ENCODE assay signal across 21 cellular contexts in genomic region chr2:150325656-150326055, GRCh38.
DNase-seq lines count a peak whose midpoint lies in the region; ATAC-seq and TF ChIP-seq lines count a peak whose summit lies in the region.
"Had no signal": no experiment of that assay in that cellular context is flagged by ENCODE, and none has a peak within 500 bp of the region (broad histone marks: within the 10 kb centered on the region; RNA-seq: fewer than 3 reads in every experiment).

No MANE protein-coding gene starts in this region.

- intact Hi-C loops in upper lobe of right lung (cut with DNase I) = no loop called here

- H3K9me3 ChIP-seq in SK-N-SH (no peaks in the 10 kb centered on the region), smooth muscle cell (replicated peaks; ENCODE audit: low read depth) (no peaks in the 10 kb centered on the region), upper lobe of right lung (no peaks in the 10 kb centered on the region)
- H3K9me3 ChIP-seq: BLaER1, Caco-2, SJSA1 had no signal

- no peaks in the 10 kb centered on the region for H3K4me1 ChIP-seq in ACC112 (ENCODE audit: control insufficient read depth, insufficient read depth, low read length, unreplicated experiment)
- peaks cover 4 to 19% of the 10 kb centered on the region in 2 experiments; a peak in 3 of 4 replicates for H3K4me1 ChIP-seq in SK-N-SH (ENCODE audit: control insufficient read depth in 1 of 2, insufficient read depth in 2 of 2, low read depth in 1 of 2, low read length in 1 of 2)
- H3K4me1 ChIP-seq in smooth muscle cell (ENCODE audit: low read depth) = peaks cover 12% of the 10 kb centered on the region
- H3K4me1 ChIP-seq in upper lobe of right lung = no peaks in the 10 kb centered on the region
- H3K4me1 ChIP-seq: BLaER1, SJSA1 had no signal

- peak overlapping the region; percentile 52 for H2AFZ ChIP-seq in ACC112 (ENCODE audit: low read length, unreplicated experiment)
- peak overlapping the region; percentile 59; the same call in 1 of the 2 replicates for H2AFZ ChIP-seq in SK-N-SH (ENCODE audit: low read depth)
- H2AFZ ChIP-seq in smooth muscle cell (ENCODE audit: low read depth) = peak overlapping the region; percentile 42
- H2AFZ ChIP-seq: GM23248 had no signal

- H3F3A ChIP-seq in SK-N-SH (replicated peaks; ENCODE audit: insufficient read depth) = no peaks in the 10 kb centered on the region
- no peaks in the 10 kb centered on the region for H3F3A ChIP-seq in smooth muscle cell (ENCODE audit: low read depth)

- POLR2A ChIA-PET in SK-N-SH (lab: Yijun Ruan, JAX) = no interaction called here

- H3K9ac ChIP-seq in SK-N-SH (no peak overlapping the region), smooth muscle cell (ENCODE audit: low read depth) (no peak overlapping the region)
- H3K9ac ChIP-seq: BLaER1, GM23248 had no signal

- H3K27ac ChIP-seq in ACC112 (ENCODE audit: low read depth, low read length) = no peak overlapping the region
- H3K27ac ChIP-seq in SK-N-SH (ENCODE audit: low read depth in 2 of 2, low read length in 1 of 2) = peak overlapping the region in 1 of 2 experiments; percentile 39; a peak in 2 of 4 replicates
- H3K27ac ChIP-seq in smooth muscle cell (ENCODE audit: low read depth) = no peak overlapping the region
- H3K27ac ChIP-seq in upper lobe of right lung = no peak overlapping the region
- H3K27ac ChIP-seq: BLaER1, GM23248, SJSA1 had no signal

- 32% methylated on average over 5 of the region's 5 CpGs for WGBS in SK-N-SH (ENCODE audit: low lambda C conversion rate)
- WGBS in smooth muscle cell (ENCODE audit: low lambda C conversion rate) = 74% methylated on average over 5 of the region's 5 CpGs

- no peak for TF ChIP-seq RAD21 in SK-N-SH (IDR thresholded peaks at IDR 0.05; ENCODE audit: low read length)

- TF ChIP-seq CTCF in SK-N-SH (IDR thresholded peaks at IDR 0.05) (no peak), smooth muscle cell (IDR thresholded peaks at IDR 0.05; ENCODE audit: borderline replicate concordance, insufficient read depth, poor library complexity, severe bottlenecking) (no peak), upper lobe of right lung (IDR thresholded peaks at IDR 0.05) (no peak)

- no peaks in the 10 kb centered on the region for H3K79me2 ChIP-seq in ACC112 (ENCODE audit: control insufficient read depth, insufficient read depth, low read length, unreplicated experiment)
- H3K79me2 ChIP-seq in SK-N-SH (ENCODE audit: insufficient read depth) = no peaks in the 10 kb centered on the region
- H3K79me2 ChIP-seq in smooth muscle cell (ENCODE audit: low read depth) = no peaks in the 10 kb centered on the region

- H3K4me3 ChIP-seq in ACC112 (ENCODE audit: low read depth, low read length) (no peak overlapping the region), SK-N-SH (ENCODE audit: low read depth in 2 of 2, low read length in 1 of 2) (no peak overlapping the region), smooth muscle cell (no peak overlapping the region), upper lobe of right lung (no peak overlapping the region)
- H3K4me3 ChIP-seq: BLaER1, GM23248, SJSA1 had no signal

- H3K36me3 ChIP-seq in ACC112 (ENCODE audit: insufficient read depth, low read length) = no peaks in the 10 kb centered on the region
- H3K36me3 ChIP-seq in SK-N-SH (replicated peaks in 1 of 2; ENCODE audit: control insufficient read depth in 1 of 2, insufficient read depth in 2 of 2, low read length in 1 of 2) = no peaks in the 10 kb centered on the region
- no peaks in the 10 kb centered on the region for H3K36me3 ChIP-seq in smooth muscle cell (ENCODE audit: low read depth)
- no peaks in the 10 kb centered on the region for H3K36me3 ChIP-seq in upper lobe of right lung
- H3K36me3 ChIP-seq: BLaER1, SJSA1 had no signal

- no peaks in the 10 kb centered on the region for H3K9me2 ChIP-seq in SK-N-SH

- H3K4me2 ChIP-seq in SK-N-SH (no peak overlapping the region), smooth muscle cell (no peak overlapping the region)
- H3K4me2 ChIP-seq: BLaER1 had no signal

- CTCF ChIA-PET in SK-N-SH (lab: Yijun Ruan, JAX) = no interaction called here

- no peaks in the 10 kb centered on the region for H4K20me1 ChIP-seq in SK-N-SH (ENCODE audit: insufficient read depth)
- no peaks in the 10 kb centered on the region for H4K20me1 ChIP-seq in smooth muscle cell (ENCODE audit: low read depth)
- H4K20me1 ChIP-seq: BLaER1 had no signal

- TF ChIP-seq EP300 in SK-N-SH (IDR thresholded peaks at IDR 0.05; ENCODE audit: borderline replicate concordance in 1 of 2, low read depth in 1 of 2, low read length in 1 of 2) = no peak

- H3K27me3 ChIP-seq in ACC112 (ENCODE audit: insufficient read depth, low read length) (no peaks in the 10 kb centered on the region), SK-N-SH (ENCODE audit: insufficient read depth) (no peaks in the 10 kb centered on the region), smooth muscle cell (ENCODE audit: low read depth) (no peaks in the 10 kb centered on the region), upper lobe of right lung (no peaks in the 10 kb centered on the region)
- H3K27me3 ChIP-seq: BLaER1, SJSA1 had no signal

- DNase-seq in SK-N-SH = no peak
- DNase-seq in fibroblast of peridontal ligament (ENCODE audit: extremely low read depth) = peak; percentile 34
- no peak for DNase-seq in smooth muscle cell (lab: John Stamatoyannopoulos, UW; ENCODE audit: unreplicated experiment)
- DNase-seq in upper lobe of right lung = no peak
- DNase-seq: ACHN; Caco-2; CD4-positive, alpha-beta memory T cell; DMS 273 treated with DMSO at 0.1 percent for 48 hours; DMS79 treated with DMSO at 0.1 percent for 48 hours; GM23248; Kasumi-1; NCI-H1417; NCI-H1694 treated with DMSO at 0.1 percent for 48 hours; NCI-H446; NCI-H526 treated with DMSO at 0.1 percent for 48 hours had no signal

- ATAC-seq in upper lobe of right lung = no peak
- ATAC-seq in HG03457 (IDR thresholded peaks at IDR 0.05; ENCODE audit: unreplicated experiment) = no peak
- ATAC-seq in HG03139 (IDR thresholded peaks at IDR 0.05; ENCODE audit: unreplicated experiment) = no peak
- ATAC-seq: Right ventricle myocardium inferior had no signal

TF ChIP-seq in SK-N-SH, 30 proteins besides CTCF, POLR2A, EP300 and RAD21:
- TF ChIP-seq TCF12 (IDR thresholded peaks at IDR 0.05) = peak; percentile 38; the same call in 1 of the 2 replicates
- TF ChIP-seq EZH2phosphoT487 (IDR thresholded peaks at IDR 0.05; ENCODE audit: borderline replicate concordance, low read depth) = no peak
- TF ChIP-seq NFIC (IDR thresholded peaks at IDR 0.05; ENCODE audit: borderline replicate concordance) = no peak
- no peak for TF ChIP-seq TEAD4 (IDR thresholded peaks at IDR 0.05; ENCODE audit: borderline replicate concordance, insufficient read depth)
- TF ChIP-seq JUND (IDR thresholded peaks at IDR 0.05) = 0 out of 2 replicates have a peak, but pooled peaks have one; percentile 18
- TF ChIP-seq USF1 (IDR thresholded peaks at IDR 0.05; ENCODE audit: borderline replicate concordance, low read depth) = no peak
- TF ChIP-seq FOSL2 (IDR thresholded peaks at IDR 0.05; ENCODE audit: borderline replicate concordance, low read depth) = peak; percentile 36; the same call in 1 of the 2 replicates
- TF ChIP-seq FOXM1 (IDR thresholded peaks at IDR 0.05; ENCODE audit: low read depth) = no peak
- TF ChIP-seq GATA2 (CRISPR knock-in tag; IDR thresholded peaks at IDR 0.05) = no peak
- no peak for TF ChIP-seq CHD2 (IDR thresholded peaks at IDR 0.05; ENCODE audit: low read length, partially characterized antibody)
- TF ChIP-seq SMC3 (IDR thresholded peaks at IDR 0.05; ENCODE audit: low read depth, low read length) = no peak
- TF ChIP-seq, protein P1, sequence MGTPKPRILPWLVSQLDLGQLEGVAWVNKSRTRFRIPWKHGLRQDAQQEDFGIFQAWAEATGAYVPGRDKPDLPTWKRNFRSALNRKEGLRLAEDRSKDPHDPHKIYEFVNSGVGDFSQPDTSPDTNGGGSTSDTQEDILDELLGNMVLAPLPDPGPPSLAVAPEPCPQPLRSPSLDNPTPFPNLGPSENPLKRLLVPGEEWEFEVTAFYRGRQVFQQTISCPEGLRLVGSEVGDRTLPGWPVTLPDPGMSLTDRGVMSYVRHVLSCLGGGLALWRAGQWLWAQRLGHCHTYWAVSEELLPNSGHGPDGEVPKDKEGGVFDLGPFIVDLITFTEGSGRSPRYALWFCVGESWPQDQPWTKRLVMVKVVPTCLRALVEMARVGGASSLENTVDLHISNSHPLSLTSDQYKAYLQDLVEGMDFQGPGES (IDR thresholded peaks at IDR 0.05; ENCODE audit: low read depth, low read length) = no peak
- TF ChIP-seq, protein P2, sequence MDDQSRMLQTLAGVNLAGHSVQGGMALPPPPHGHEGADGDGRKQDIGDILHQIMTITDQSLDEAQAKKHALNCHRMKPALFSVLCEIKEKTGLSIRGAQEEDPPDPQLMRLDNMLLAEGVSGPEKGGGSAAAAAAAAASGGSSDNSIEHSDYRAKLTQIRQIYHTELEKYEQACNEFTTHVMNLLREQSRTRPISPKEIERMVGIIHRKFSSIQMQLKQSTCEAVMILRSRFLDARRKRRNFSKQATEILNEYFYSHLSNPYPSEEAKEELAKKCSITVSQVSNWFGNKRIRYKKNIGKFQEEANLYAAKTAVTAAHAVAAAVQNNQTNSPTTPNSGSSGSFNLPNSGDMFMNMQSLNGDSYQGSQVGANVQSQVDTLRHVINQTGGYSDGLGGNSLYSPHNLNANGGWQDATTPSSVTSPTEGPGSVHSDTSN (IDR thresholded peaks at IDR 0.05) = peak; percentile 48; the same call in 1 of the 2 replicates
